Comparison of ENCODE assay signal across 22 cellular contexts in the genomic region with DNA sequence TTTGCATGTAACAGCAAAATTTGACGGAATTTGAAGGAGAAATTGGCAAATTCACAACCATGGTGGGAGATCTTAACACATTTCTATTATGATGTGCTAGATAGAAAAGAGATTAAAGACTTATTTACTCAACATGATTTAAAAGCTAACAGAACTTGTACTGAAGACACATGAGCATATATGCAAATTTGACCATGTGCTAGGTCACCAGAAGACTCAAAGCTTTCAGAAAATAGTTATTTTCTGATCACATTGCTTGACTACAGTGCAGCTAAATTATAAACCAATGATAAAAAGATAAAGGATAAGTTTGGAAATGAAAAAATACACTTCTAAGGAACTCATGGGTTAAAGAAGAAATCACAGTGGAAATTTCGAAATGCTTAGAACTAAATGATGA. TPM values are rescaled to one million over a fixed set of nuclear protein-coding genes. Genes with fewer than 3 reads are reported as not detected.
A peak's percentile ranks its signal among the peaks of the same experiment; 100 is the strongest.
DNase-seq lines count a peak whose midpoint lies in the region; ATAC-seq, FAIRE-seq and TF ChIP-seq lines count a peak whose summit lies in the region.
"Had no signal": no experiment of that assay in that cellular context is flagged by ENCODE, and none has a peak within 500 bp of the region (broad histone marks: within the 10 kb centered on the region; RNA-seq: fewer than 3 reads in every experiment).

No MANE protein-coding gene starts in this region.

- H4K8ac ChIP-seq in mesendoderm (ENCODE audit: low read depth, low read length): no peak overlapping the region

- in situ Hi-C loops in GM12878 (cut with MboI): no loop called here

- no peaks in the 10 kb centered on the region for H3K9me2 ChIP-seq in OCI-LY1 (ENCODE audit: low read depth, low read length)

- H3K18ac ChIP-seq in mesendoderm (ENCODE audit: low read length): no peak overlapping the region

- H4K20me1 ChIP-seq in OCI-LY1 (ENCODE audit: insufficient read depth, low read length) (peaks cover 14% of the 10 kb centered on the region; the same call in 1 of the 2 replicates), GM12878 (ENCODE audit: control insufficient read depth, insufficient read depth) (peaks cover 3% of the 10 kb centered on the region; the same call in 1 of the 2 replicates)

- no peak for TF ChIP-seq EP300 in GM12878 (IDR thresholded peaks at IDR 0.05; ENCODE audit: borderline replicate concordance in 1 of 2, control insufficient read depth in 1 of 2, low read depth in 2 of 2, low read length in 2 of 2)

- no peaks in the 10 kb centered on the region for H3K9me3 Mint-ChIP-seq in stimulated activated naive CD8-positive, alpha-beta T cell treated with anti-CD3 and anti-CD28 coated beads, Interleukin-15, Interleukin-2, amounts not matched to agents 100 ng/mL and 50 ng/mL, for 24 hours
- H3K9me3 Mint-ChIP-seq in stimulated activated naive CD8-positive, alpha-beta T cell treated with anti-CD3 and anti-CD28 coated beads, Interleukin-15, amount 100 ng/mL, for 72 hours: no peaks in the 10 kb centered on the region
- H3K9me3 Mint-ChIP-seq in stimulated activated naive B cell treated with anti-CD40 and anti-IgM and Interleukin-4, amounts not matched to agents 10 μg/mL and 1 μg/mL and 100 μg/mL, for 72 hours: no peaks in the 10 kb centered on the region
- H3K9me3 Mint-ChIP-seq: neural crest cell had no signal

- WGBS in GM12878 (ENCODE audit: insufficient coverage, insufficient replicate concordance, low lambda C conversion rate, missing lambda C conversion rate): 65% methylated on average over 2 of the region's 2 CpGs
- no CpG with 5 or more reads among the region's 2 CpGs for WGBS in mesendoderm (ENCODE audit: extremely low coverage, insufficient coverage, low lambda C conversion rate)

- H3K27me3 Mint-ChIP-seq in stimulated activated naive CD8-positive, alpha-beta T cell treated with anti-CD3 and anti-CD28 coated beads, Interleukin-15, Interleukin-2, amounts not matched to agents 100 ng/mL and 50 ng/mL, for 24 hours: no peaks in the 10 kb centered on the region
- no peaks in the 10 kb centered on the region for H3K27me3 Mint-ChIP-seq in stimulated activated naive CD8-positive, alpha-beta T cell treated with anti-CD3 and anti-CD28 coated beads, Interleukin-15, amount 100 ng/mL, for 72 hours
- H3K27me3 Mint-ChIP-seq in stimulated activated naive B cell treated with anti-CD40 and anti-IgM and Interleukin-4, amounts not matched to agents 10 μg/mL and 1 μg/mL and 100 μg/mL, for 72 hours: no peaks in the 10 kb centered on the region

- no peak overlapping the region for H4K5ac ChIP-seq in mesendoderm (ENCODE audit: low read length)

- no peak for FAIRE-seq in GM12878 (lab: Jason Lieb, UNC)
- FAIRE-seq: colon, D721Med had no signal

- H3K36me3 ChIP-seq in OCI-LY1 (ENCODE audit: insufficient read depth, low read length): peaks cover 92% of the 10 kb centered on the region
- peaks cover 5 to 26% of the 10 kb centered on the region in 2 experiments for H3K36me3 ChIP-seq in GM12878 (ENCODE audit: control insufficient read depth in 2 of 2, insufficient read depth in 2 of 2, low read length in 1 of 2)
- no peaks in the 10 kb centered on the region for H3K36me3 ChIP-seq in mesendoderm (ENCODE audit: control insufficient read depth, insufficient read depth, low read length)
- H3K36me3 ChIP-seq: prostate gland, thoracic aorta had no signal

- POLR2A ChIA-PET in GM12878 (lab: Charles Lee): interaction anchor here (0.7 to 4.6 kb wide), 9 partner anchors 9 to 97 kb away, joined by 3 to 35 read pairs (median 5); partner anchors contain the start of genes GPR183 and UBAC2

- TF ChIP-seq POLR2A in GM12878 (IDR thresholded peaks at IDR 0.05; ENCODE audit: low read depth, low read length): no peak

- H3K4me2 ChIP-seq in OCI-LY1 (ENCODE audit: low read length) (peak overlapping the region; percentile 39), GM12878 (ENCODE audit: control insufficient read depth, insufficient read depth) (peak overlapping the region; percentile 64), mesendoderm (ENCODE audit: low read length) (no peak overlapping the region)

- no peak overlapping the region for H3K4ac ChIP-seq in mesendoderm (ENCODE audit: low read depth, low read length)

- intact Hi-C loops in GM12878 (cut with micrococcal nuclease; ENCODE audit: unreplicated experiment): no loop called here

- H3K9ac ChIP-seq in OCI-LY1 (ENCODE audit: low read length): peak overlapping the region; percentile 1; the same call in 1 of the 2 replicates
- H3K9ac ChIP-seq in GM12878 (ENCODE audit: control insufficient read depth, insufficient read depth, low read length): peak overlapping the region; percentile 33
- H3K9ac ChIP-seq in mesendoderm (ENCODE audit: low read length): no peak overlapping the region

- DNase-seq in stimulated activated naive CD8-positive, alpha-beta T cell treated with anti-CD3 and anti-CD28 coated beads, Interleukin-15, amount 100 ng/mL, for 72 hours: no peak
- DNase-seq in GM12878 (ENCODE audit: low read depth, low spot score) (no peak), mesendoderm (no peak), Ammon's horn (ENCODE audit: low spot score) (no peak)
- no peak for DNase-seq in stimulated activated naive B cell treated with anti-CD40 and anti-IgM and Interleukin-4, amounts not matched to agents 10 μg/mL and 1 μg/mL and 100 μg/mL, for 72 hours
- DNase-seq: foreskin fibroblast; GOT3; kidney glomerular epithelial cell; mesenchymal stem cell; stimulated activated CD8-positive, alpha-beta memory T cell treated with anti-CD3 and anti-CD28 coated beads, Interleukin-4, amount 100 ng/mL, for 48 hours; T1000 had no signal

- SMC1A ChIA-PET in GM12878 (lab: Charles Lee; ENCODE audit: uncharacterized antibody, unreplicated experiment): interaction anchor here (1.2 to 13.7 kb wide), 17 partner anchors 10 to 139 kb away, joined by 3 to 264 read pairs (median 9); partner anchors contain the start of genes GPR18 and GPR183

- H3K36me3 Mint-ChIP-seq in stimulated activated naive CD8-positive, alpha-beta T cell treated with anti-CD3 and anti-CD28 coated beads, Interleukin-15, Interleukin-2, amounts not matched to agents 100 ng/mL and 50 ng/mL, for 24 hours (ENCODE audit: low read depth): peaks cover 71% of the 10 kb centered on the region
- peaks cover 44 to 60% of the 10 kb centered on the region in 2 donors for H3K36me3 Mint-ChIP-seq in stimulated activated naive B cell treated with anti-CD40 and anti-IgM and Interleukin-4, amounts not matched to agents 10 μg/mL and 1 μg/mL and 100 μg/mL, for 72 hours

- peaks cover 77% of the 10 kb centered on the region for H3K4me1 ChIP-seq in OCI-LY1 (ENCODE audit: insufficient read depth, low read length, severe bottlenecking)
- H3K4me1 ChIP-seq in GM12878 (ENCODE audit: control insufficient read depth, insufficient read depth, low read length): peaks cover 24% of the 10 kb centered on the region
- H3K4me1 ChIP-seq in mesendoderm (ENCODE audit: control insufficient read depth, low read depth, low read length): no peaks in the 10 kb centered on the region
- H3K4me1 ChIP-seq: prostate gland, SJSA1 had no signal

- peak overlapping the region; percentile 54 for H3K4me3 Mint-ChIP-seq in stimulated activated naive CD8-positive, alpha-beta T cell treated with anti-CD3 and anti-CD28 coated beads, Interleukin-15, Interleukin-2, amounts not matched to agents 100 ng/mL and 50 ng/mL, for 24 hours
- H3K4me3 Mint-ChIP-seq in stimulated activated naive CD8-positive, alpha-beta T cell treated with anti-CD3 and anti-CD28 coated beads, Interleukin-15, amount 100 ng/mL, for 72 hours: peak overlapping the region in 1 of 2 donors; percentile 70
- peak overlapping the region; percentile 65 to 80 for H3K4me3 Mint-ChIP-seq in stimulated activated naive B cell treated with anti-CD40 and anti-IgM and Interleukin-4, amounts not matched to agents 10 μg/mL and 1 μg/mL and 100 μg/mL, for 72 hours
- H3K4me3 Mint-ChIP-seq: neural crest cell had no signal

- H3K4me3 ChIP-seq in OCI-LY1 (ENCODE audit: low read depth, low read length, poor library complexity, severe bottlenecking) (peak overlapping the region; percentile 4), GM12878 (peak overlapping the region; percentile 58), mesendoderm (ENCODE audit: low read length) (no peak overlapping the region)
- H3K4me3 ChIP-seq: prostate gland, SJSA1, thoracic aorta had no signal

- no peak overlapping the region for H2BK120ac ChIP-seq in mesendoderm (ENCODE audit: low read depth, low read length)

- no peak overlapping the region for H3K56ac ChIP-seq in mesendoderm (ENCODE audit: low read length)

- ATAC-seq in stimulated activated naive CD8-positive, alpha-beta T cell treated with anti-CD3 and anti-CD28 coated beads, Interleukin-15, amount 100 ng/mL, for 72 hours: no peak
- ATAC-seq in GM12878 (no peak), GM21717 (IDR thresholded peaks at IDR 0.05; ENCODE audit: unreplicated experiment) (no peak)
- ATAC-seq in stimulated activated naive B cell treated with anti-CD40 and anti-IgM and Interleukin-4, amounts not matched to agents 10 μg/mL and 1 μg/mL and 100 μg/mL, for 72 hours (replicated peaks): no peak

- H3K27ac Mint-ChIP-seq in stimulated activated naive CD8-positive, alpha-beta T cell treated with anti-CD3 and anti-CD28 coated beads, Interleukin-15, Interleukin-2, amounts not matched to agents 100 ng/mL and 50 ng/mL, for 24 hours: peak overlapping the region; percentile 95
- no peak overlapping the region for H3K27ac Mint-ChIP-seq in stimulated activated naive CD8-positive, alpha-beta T cell treated with anti-CD3 and anti-CD28 coated beads, Interleukin-15, amount 100 ng/mL, for 72 hours
- H3K27ac Mint-ChIP-seq in stimulated activated naive B cell treated with anti-CD40 and anti-IgM and Interleukin-4, amounts not matched to agents 10 μg/mL and 1 μg/mL and 100 μg/mL, for 72 hours: peak overlapping the region; percentile 85

- RAD21 ChIA-PET in GM12878 (lab: Charles Lee; ENCODE audit: unreplicated experiment): interaction anchor here (1.0 to 14.1 kb wide), 23 partner anchors 9 to 138 kb away, joined by 3 to 247 read pairs (median 4); partner anchors contain the start of gene GPR183

- BruUV-seq in GM12878 (replicated peaks; lab: Mats Ljungman, UMichigan): no TSS peak

- TF ChIP-seq CTCF in OCI-LY1 (IDR thresholded peaks at IDR 0.05; ENCODE audit: low read length) (no peak), GM12878 (IDR thresholded peaks at IDR 0.05 in 2 of 3, conservative IDR thresholded peaks at IDR 0.05 in 1 of 3; ENCODE audit: control insufficient read depth in 2 of 3, extremely low read depth in 1 of 3, insufficient read depth in 1 of 3, low read depth in 3 of 3, low read length in 3 of 3) (no peak)

- TF ChIP-seq RAD21 in GM12878 (IDR thresholded peaks at IDR 0.05; ENCODE audit: insufficient read depth, low read depth, low read length): no peak

- peak overlapping the region; percentile 65 for H3K27ac ChIP-seq in OCI-LY1 (ENCODE audit: low read depth, low read length, poor library complexity, severe bottlenecking)
- H3K27ac ChIP-seq in GM12878 (ENCODE audit: control insufficient read depth, insufficient read depth): peak overlapping the region; percentile 62
- no peak overlapping the region for H3K27ac ChIP-seq in mesendoderm (ENCODE audit: low read depth, low read length)
- H3K27ac ChIP-seq: prostate gland, SJSA1, thoracic aorta had no signal

- no peak overlapping the region for H2BK5ac ChIP-seq in mesendoderm (ENCODE audit: low read length)

- peaks cover 29% of the 10 kb centered on the region for H3F3A ChIP-seq in OCI-LY1 (ENCODE audit: insufficient read depth, low read length)

- no peak overlapping the region for H2BK15ac ChIP-seq in mesendoderm (replicated peaks; ENCODE audit: low read depth)

- peaks cover 85% of the 10 kb centered on the region for H3K79me2 ChIP-seq in OCI-LY1 (ENCODE audit: insufficient read depth, low read length)
- H3K79me2 ChIP-seq in GM12878 (ENCODE audit: control insufficient read depth, insufficient read depth, low read length): peaks cover 99% of the 10 kb centered on the region
- H3K79me2 ChIP-seq in mesendoderm (ENCODE audit: control insufficient read depth, insufficient read depth, low read length): no peaks in the 10 kb centered on the region

- H2AFZ ChIP-seq in OCI-LY1 (ENCODE audit: low read length) (no peak overlapping the region), GM12878 (ENCODE audit: control insufficient read depth, low read depth, low read length) (no peak overlapping the region)

- CTCF ChIA-PET in GM12878 (lab: Yijun Ruan, JAX): interaction anchor here (0.7 to 3.4 kb wide), 17 partner anchors 9 to 209 kb away, joined by 3 to 23 read pairs (median 6); partner anchors contain the start of gene GPR183

- H3K4me1 Mint-ChIP-seq in stimulated activated naive CD8-positive, alpha-beta T cell treated with anti-CD3 and anti-CD28 coated beads, Interleukin-15, Interleukin-2, amounts not matched to agents 100 ng/mL and 50 ng/mL, for 24 hours (ENCODE audit: low read depth): peaks cover 93% of the 10 kb centered on the region
- H3K4me1 Mint-ChIP-seq in stimulated activated naive CD8-positive, alpha-beta T cell treated with anti-CD3 and anti-CD28 coated beads, Interleukin-15, amount 100 ng/mL, for 72 hours: peaks cover 76% of the 10 kb centered on the region
- H3K4me1 Mint-ChIP-seq in stimulated activated naive B cell treated with anti-CD40 and anti-IgM and Interleukin-4, amounts not matched to agents 10 μg/mL and 1 μg/mL and 100 μg/mL, for 72 hours: peaks cover 51 to 76% of the 10 kb centered on the region in 2 donors
- H3K4me1 Mint-ChIP-seq: neural crest cell had no signal

- no peak overlapping the region for H3K23ac ChIP-seq in mesendoderm (ENCODE audit: low read length)

- H3K9me3 ChIP-seq in OCI-LY1 (ENCODE audit: low read length): no peaks in the 10 kb centered on the region; the same call in 1 of the 2 replicates
- no peaks in the 10 kb centered on the region for H3K9me3 ChIP-seq in GM12878 (replicated peaks; ENCODE audit: control insufficient read depth, insufficient read depth, low read length)
- H3K9me3 ChIP-seq: prostate gland, SJSA1, thoracic aorta had no signal

- no peaks in the 10 kb centered on the region for H3K79me1 ChIP-seq in mesendoderm (ENCODE audit: low read length)

- no peaks in the 10 kb centered on the region for H3K27me3 ChIP-seq in OCI-LY1 (ENCODE audit: insufficient read depth, low read length)
- no peaks in the 10 kb centered on the region for H3K27me3 ChIP-seq in GM12878 (replicated peaks in 1 of 2; ENCODE audit: control insufficient read depth in 2 of 2, insufficient read depth in 2 of 2, low read length in 1 of 2)
- no peaks in the 10 kb centered on the region for H3K27me3 ChIP-seq in mesendoderm (ENCODE audit: insufficient read depth, low read length, poor library complexity)
- H3K27me3 ChIP-seq: SJSA1 had no signal

- no peak overlapping the region for H2AK5ac ChIP-seq in mesendoderm (ENCODE audit: low read length)

RNA-seq across cellular contexts. Expression of gene GPR183, which starts 9.1 kb away (rescaled TPM):
- total RNA-seq in GM12878 (2013; cell fraction: nucleolus; rRNA removed): 568 and 600 TPM in 2 replicates
- 200 and 238 TPM in 2 replicates for total RNA-seq in GM12878 (2014; rRNA removed)
- total RNA-seq in GM12878 (2014; rRNA removed; fragmentation: Illumina TruSeq; extraction: Trizol): 224 and 226 TPM in 2 replicates
- total RNA-seq in GM12878 (2021): 138 TPM in 2 replicates
- 73.1 TPM for polyA plus RNA-seq in GM12878 (2011; ENCODE audit: low read depth)
- polyA plus RNA-seq in GM12878 (2011; rRNA removed): 275 and 360 TPM in 2 replicates
- polyA plus RNA-seq in GM12878 (2011; cell fraction: cytosol; rRNA removed): 142 and 158 TPM in 2 replicates
- polyA plus RNA-seq in GM12878 (2011; cell fraction: nucleus; rRNA removed): 78.0 and 100 TPM in 2 replicates
- 60.7 and 150 TPM in 2 replicates for polyA plus RNA-seq in GM12878 (2012)
- 283 and 347 TPM in 2 replicates for polyA plus RNA-seq in GM12878 (2014; fragmentation: Illumina TruSeq; extraction: Trizol)
- 100 to 1,000 TPM; 333 to 669 TPM for polyA plus RNA-seq in GM12878 (2014; fragmentation: Nextera tagmentation; extraction: Ambion mirVana)
- polyA plus RNA-seq in GM12878 (2014; rRNA removed): 112 and 134 TPM in 2 replicates
- polyA plus RNA-seq in GM12878 (2016; fragmentation: Nextera tagmentation; extraction: Ambion mirVana): 100 to 1,000 TPM; 209 to 225 TPM
- 163 and 244 TPM in 2 replicates for polyA minus RNA-seq in GM12878 (2011; rRNA and poly(A)+ RNA removed)
- polyA minus RNA-seq in GM12878 (2011; cell fraction: cytosol; rRNA and poly(A)+ RNA removed): 51.7 and 55.7 TPM in 2 replicates
- polyA minus RNA-seq in GM12878 (2011; cell fraction: nucleus; rRNA and poly(A)+ RNA removed): 52.0 and 53.2 TPM in 2 replicates
- polyA plus RNA-seq in mesendoderm (2013, experiment 1 of 2): 0.01 TPM
- 0.01 TPM for polyA plus RNA-seq in mesendoderm (2013, experiment 2 of 2)
- total RNA-seq: G401, HT1080, neural crest cell had no signal

RNA-seq across cellular contexts. Expression of gene GPR18, which starts 39.9 kb away (rescaled TPM):
- total RNA-seq in GM12878 (2013; cell fraction: nucleolus; rRNA removed): 1.7 and 2.5 TPM in 2 replicates
- total RNA-seq in GM12878 (2014; rRNA removed) (4.9 and 5.1 TPM in 2 replicates), GM12878 (2014; rRNA removed; fragmentation: Illumina TruSeq; extraction: Trizol) (5.3 and 6.2 TPM in 2 replicates), GM12878 (2021) (3.9 and 4.8 TPM in 2 replicates)
- polyA plus RNA-seq in GM12878 (2011; ENCODE audit: low read depth): 2.3 TPM
- polyA plus RNA-seq in GM12878 (2011; rRNA removed) (12.9 and 20.6 TPM in 2 replicates), GM12878 (2014; fragmentation: Illumina TruSeq; extraction: Trizol) (8.4 and 12.7 TPM in 2 replicates), GM12878 (2014; fragmentation: Nextera tagmentation; extraction: Ambion mirVana) (1 to 10 TPM; 3.9 to 8.4 TPM), GM12878 (2014; rRNA removed) (3.3 and 4.4 TPM in 2 replicates), GM12878 (2016; fragmentation: Nextera tagmentation; extraction: Ambion mirVana) (1 to 10 TPM; 4.3 to 5.5 TPM)
- polyA plus RNA-seq in GM12878 (2011; cell fraction: cytosol; rRNA removed): 8.3 and 9.1 TPM in 2 replicates
- polyA plus RNA-seq in GM12878 (2011; cell fraction: nucleus; rRNA removed): 8.1 and 9.8 TPM in 2 replicates
- 1.4 and 2.2 TPM in 2 replicates for polyA plus RNA-seq in GM12878 (2012)
- polyA minus RNA-seq in GM12878 (2011; rRNA and poly(A)+ RNA removed): 18.5 and 26.6 TPM in 2 replicates
- polyA minus RNA-seq in GM12878 (2011; cell fraction: cytosol; rRNA and poly(A)+ RNA removed): 5.2 and 5.4 TPM in 2 replicates
- polyA minus RNA-seq in GM12878 (2011; cell fraction: nucleus; rRNA and poly(A)+ RNA removed): 7.4 and 9.3 TPM in 2 replicates
- polyA plus RNA-seq in mesendoderm (2013, experiment 1 of 2): not detected
- not detected for polyA plus RNA-seq in mesendoderm (2013, experiment 2 of 2)
- total RNA-seq: G401, HT1080, neural crest cell, SJSA1, thoracic aorta had no signal

Comparison
In these comparisons a context has a peak if more than half of its experiments do, and no peak if none do; other contexts are left out.
1. H3K27ac Mint-ChIP-seq: peak in stimulated activated naive CD8-positive, alpha-beta T cell treated with anti-CD3 and anti-CD28 coated beads, Interleukin-15, Interleukin-2, amounts not matched to agents 100 ng/mL and 50 ng/mL, for 24 hours (single experiment) and stimulated activated naive B cell treated with anti-CD40 and anti-IgM and Interleukin-4, amounts not matched to agents 10 μg/mL and 1 μg/mL and 100 μg/mL, for 72 hours (single experiment); none in stimulated activated naive CD8-positive, alpha-beta T cell treated with anti-CD3 and anti-CD28 coated beads, Interleukin-15, amount 100 ng/mL, for 72 hours (0 of 2).